In genomic region chr9:136686534-136686793, GRCh38 we compare ENCODE assay signal across 8 cellular contexts. TPM values are rescaled to one million over a fixed set of nuclear protein-coding genes. Genes with fewer than 3 reads are reported as not detected.
A peak's percentile ranks its signal among the peaks of the same experiment; 100 is the strongest.
DNase-seq lines count a peak whose midpoint lies in the region; ATAC-seq and TF ChIP-seq lines count a peak whose summit lies in the region.

No MANE protein-coding gene starts in this region.

- no peak for TF ChIP-seq CTCF in CD4-positive, alpha-beta T cell (IDR thresholded peaks at IDR 0.05)
- no peak for TF ChIP-seq CTCF in neural crest cell (conservative IDR thresholded peaks at IDR 0.05)

- no peak for DNase-seq in CD4-positive, alpha-beta T cell
- DNase-seq in Karpas-422 (peak; percentile 51), neural crest cell (ENCODE audit: low read depth, low spot score) (no peak), HUDEP-2 (lab: John Stamatoyannopoulos, UW; ENCODE audit: unreplicated experiment in 76 of 76) (no peak), NCI-H2196 (lab: John Stamatoyannopoulos, UW; ENCODE audit: unreplicated experiment) (no peak), COR-L47 (lab: John Stamatoyannopoulos, UW) (no peak), HEK293T (ENCODE audit: extremely low spot score) (no peak)
- DNase-seq in effector memory CD4-positive, alpha-beta T cell = no peak

- CTCF ChIA-PET in CD4-positive, alpha-beta T cell (lab: Charles Lee) = no interaction called here
- CTCF ChIA-PET in HEK293T (lab: Yijun Ruan, JAX) = interaction anchor here (0.8 to 2.9 kb wide), 2 partner anchors 15 to 32 kb away, joined by 3 to 9 read pairs; no protein-coding TSS in a partner anchor

- H3K4me1 Mint-ChIP-seq in CD4-positive, alpha-beta T cell (ENCODE audit: low read depth) = no peaks in the 10 kb centered on the region
- H3K4me1 Mint-ChIP-seq in neural crest cell = no peaks in the 10 kb centered on the region

- peaks cover 14% of the 10 kb centered on the region for H3K4me1 ChIP-seq in Karpas-422 (ENCODE audit: low read length)
- peaks cover 14% of the 10 kb centered on the region for H3K4me1 ChIP-seq in effector memory CD4-positive, alpha-beta T cell (ENCODE audit: control insufficient read depth, insufficient read depth, low read length, poor library complexity, severe bottlenecking)

- H3K4me2 ChIP-seq in Karpas-422 (ENCODE audit: low read depth, low read length, poor library complexity, severe bottlenecking) = peak overlapping the region; percentile 92

- POLR2A ChIA-PET in CD4-positive, alpha-beta T cell (lab: Charles Lee) = no interaction called here
- POLR2A ChIA-PET in HEK293T (lab: Yijun Ruan, JAX) = interaction anchor here (2.1 kb wide), 1 partner anchor 41 kb away, joined by 6 read pairs; no protein-coding TSS in a partner anchor

- peaks cover 22% of the 10 kb centered on the region for H4K20me1 ChIP-seq in Karpas-422 (ENCODE audit: insufficient read depth, low read depth, low read length)

- intact Hi-C loops in CD4-positive, alpha-beta T cell (cut with DNase I, micrococcal nuclease) = no loop called here

- H3K27me3 ChIP-seq in CD4-positive, alpha-beta T cell (ENCODE audit: control insufficient read depth, insufficient read depth, low read length) = no peaks in the 10 kb centered on the region
- H3K27me3 ChIP-seq in Karpas-422 (ENCODE audit: low read length) = no peaks in the 10 kb centered on the region
- H3K27me3 ChIP-seq in effector memory CD4-positive, alpha-beta T cell (replicated peaks; ENCODE audit: control insufficient read depth, insufficient read depth, low read length, poor library complexity, severe bottlenecking) = no peaks in the 10 kb centered on the region

- H3K36me3 Mint-ChIP-seq in CD4-positive, alpha-beta T cell (ENCODE audit: low read depth) = no peaks in the 10 kb centered on the region
- no peaks in the 10 kb centered on the region for H3K36me3 Mint-ChIP-seq in neural crest cell (ENCODE audit: low read depth)

- no peaks in the 10 kb centered on the region for H3K9me3 Mint-ChIP-seq in CD4-positive, alpha-beta T cell
- H3K9me3 Mint-ChIP-seq in neural crest cell = no peaks in the 10 kb centered on the region

- peak overlapping the region; percentile 95 for H3K9ac ChIP-seq in Karpas-422 (ENCODE audit: low read length)

- H3K36me3 ChIP-seq in Karpas-422 (ENCODE audit: insufficient read depth, low read length) = no peaks in the 10 kb centered on the region
- no peaks in the 10 kb centered on the region for H3K36me3 ChIP-seq in effector memory CD4-positive, alpha-beta T cell (ENCODE audit: control insufficient read depth, insufficient read depth, low read length)

- peaks cover 7% of the 10 kb centered on the region for H3K79me2 ChIP-seq in Karpas-422 (ENCODE audit: low read length)

- H3K27ac Mint-ChIP-seq in CD4-positive, alpha-beta T cell = no peak overlapping the region
- H3K27ac Mint-ChIP-seq in neural crest cell (ENCODE audit: unreplicated experiment) = no peak overlapping the region

- H3K4me3 Mint-ChIP-seq in CD4-positive, alpha-beta T cell = peak overlapping the region; percentile 84
- H3K4me3 Mint-ChIP-seq in neural crest cell = peak overlapping the region; percentile 84

- H3K4me3 ChIP-seq in Karpas-422 (ENCODE audit: low read length) = peak overlapping the region; percentile 91
- H3K4me3 ChIP-seq in effector memory CD4-positive, alpha-beta T cell (ENCODE audit: insufficient read depth, low read depth, low read length, poor library complexity, severe bottlenecking) = peak overlapping the region; percentile 74

- peak overlapping the region; percentile 91; the same call in 1 of the 2 replicates for H2AFZ ChIP-seq in Karpas-422 (ENCODE audit: low read length)

- H3K9me2 ChIP-seq in Karpas-422 (replicated peaks; ENCODE audit: insufficient read depth, low read length) = no peaks in the 10 kb centered on the region

- peaks cover 3% of the 10 kb centered on the region for H3K27me3 Mint-ChIP-seq in CD4-positive, alpha-beta T cell
- peaks cover 23% of the 10 kb centered on the region for H3K27me3 Mint-ChIP-seq in neural crest cell (ENCODE audit: low read depth)

- no peak overlapping the region for H3K27ac ChIP-seq in CD4-positive, alpha-beta T cell (ENCODE audit: low read depth, low read length)
- H3K27ac ChIP-seq in Karpas-422 (ENCODE audit: low read length) = no peak overlapping the region
- no peak overlapping the region for H3K27ac ChIP-seq in effector memory CD4-positive, alpha-beta T cell (ENCODE audit: insufficient read depth, low read length, poor library complexity, severe bottlenecking)

- no peak for ATAC-seq in CD4-positive, alpha-beta T cell (ENCODE audit: poor library complexity)

- H3K9me3 ChIP-seq in CD4-positive, alpha-beta T cell (ENCODE audit: control insufficient read depth, low read length) = no peaks in the 10 kb centered on the region
- no peaks in the 10 kb centered on the region for H3K9me3 ChIP-seq in Karpas-422 (ENCODE audit: low read length)
- H3K9me3 ChIP-seq in effector memory CD4-positive, alpha-beta T cell (ENCODE audit: control insufficient read depth, low read length) = no peaks in the 10 kb centered on the region

TF ChIP-seq in HEK293T, 16 proteins besides CTCF, POLR2A, EP300 and RAD21:
- TF ChIP-seq ZNF384 (IDR thresholded peaks at IDR 0.05) = no peak
- no peak for TF ChIP-seq PKNOX1 (IDR thresholded peaks at IDR 0.05)
- no peak for TF ChIP-seq LEF1 (IDR thresholded peaks at IDR 0.05; ENCODE audit: borderline replicate concordance)
- TF ChIP-seq ARNT (IDR thresholded peaks at IDR 0.05) = no peak
- TF ChIP-seq L3MBTL2 (conservative IDR thresholded peaks at IDR 0.05) = no peak
- TF ChIP-seq NFRKB (IDR thresholded peaks at IDR 0.05) = no peak
- no peak for TF ChIP-seq BHLHE40 (IDR thresholded peaks at IDR 0.05; ENCODE audit: borderline replicate concordance)
- no peak for TF ChIP-seq FOXK2 (IDR thresholded peaks at IDR 0.05)
- TF ChIP-seq SUZ12 (IDR thresholded peaks at IDR 0.05) = no peak
- no peak for TF ChIP-seq HDGF (IDR thresholded peaks at IDR 0.05; ENCODE audit: borderline replicate concordance)
- TF ChIP-seq SP1 (IDR thresholded peaks at IDR 0.05) = no peak
- TF ChIP-seq FOXA1 (IDR thresholded peaks at IDR 0.05) = no peak
- no peak for TF ChIP-seq TARDBP (IDR thresholded peaks at IDR 0.05)
- TF ChIP-seq FOXM1 (IDR thresholded peaks at IDR 0.05; ENCODE audit: borderline replicate concordance) = no peak
- TF ChIP-seq CTBP1 (IDR thresholded peaks at IDR 0.05; ENCODE audit: borderline replicate concordance) = no peak
- no peak for TF ChIP-seq ELF4 (IDR thresholded peaks at IDR 0.05)

RNA-seq across cellular contexts. Expression of gene AGPAT2, which starts 0.8 kb away (rescaled TPM):
- total RNA-seq in CD4-positive, alpha-beta T cell = 1 to 10 TPM; 3.6 to 4.0 TPM
- total RNA-seq in Karpas-422 (2014; rRNA removed; shearing (Covaris generic); ENCODE audit: low replicate concordance) = 12.3 and 38.5 TPM in 2 replicates
- 18.4 and 19.0 TPM in 2 replicates for total RNA-seq in neural crest cell

RNA-seq across cellular contexts. Expression of gene EGFL7, which starts 23.7 kb away (rescaled TPM):
- total RNA-seq in CD4-positive, alpha-beta T cell = not detected
- not detected in 2 replicates for total RNA-seq in Karpas-422 (2014; rRNA removed; shearing (Covaris generic); ENCODE audit: low replicate concordance)
- total RNA-seq in neural crest cell = 14.1 and 16.8 TPM in 2 replicates

RNA-seq across cellular contexts. Expression of gene DIPK1B, which starts 25.9 kb away (rescaled TPM):
- under 1 TPM in 1 of 2 experiments, not detected in 1; 0.11 TPM for total RNA-seq in CD4-positive, alpha-beta T cell
- total RNA-seq in Karpas-422 (2014; rRNA removed; shearing (Covaris generic); ENCODE audit: low replicate concordance) = not detected in 2 replicates
- total RNA-seq in neural crest cell = 46.3 and 49.2 TPM in 2 replicates

RNA-seq across cellular contexts. Expression of gene LCN10, which starts 56.3 kb away (rescaled TPM):
- total RNA-seq in CD4-positive, alpha-beta T cell = not detected
- not detected in 2 replicates for total RNA-seq in Karpas-422 (2014; rRNA removed; shearing (Covaris generic); ENCODE audit: low replicate concordance)
- not detected in 2 replicates for total RNA-seq in neural crest cell

Comparison
In these comparisons a context has a peak if more than half of its experiments do, and no peak if none do; other contexts are left out.
1. RNA of gene EGFL7, which starts 23.7 kb away (total RNA-seq): 14.1 to 16.8 TPM in neural crest cell; not detected in CD4-positive, alpha-beta T cell and not detected in Karpas-422; every median in the first group is over 10 times any median in the second.
2. RNA of gene DIPK1B, which starts 25.9 kb away (total RNA-seq): 46.3 to 49.2 TPM in neural crest cell; 0.11 TPM in CD4-positive, alpha-beta T cell and not detected in Karpas-422; every median in the first group is over 10 times any median in the second.